ENCODE assay signal across 14 cellular contexts in genomic region chr6:142187209-142187608, GRCh38. TPM values are rescaled to one million over a fixed set of nuclear protein-coding genes. Genes with fewer than 3 reads are reported as not detected.
DNase-seq lines count a peak whose midpoint lies in the region; ATAC-seq and TF ChIP-seq lines count a peak whose summit lies in the region.
"Had no signal": no experiment of that assay in that cellular context is flagged by ENCODE, and none has a peak within 500 bp of the region (broad histone marks: within the 10 kb centered on the region; RNA-seq: fewer than 3 reads in every experiment).

No MANE protein-coding gene starts in this region.

- peaks cover 24% of the 10 kb centered on the region for H3K36me3 ChIP-seq in CD4-positive, CD25-positive, alpha-beta regulatory T cell (ENCODE audit: control insufficient read depth, insufficient read depth, low read length)
- H3K36me3 ChIP-seq in MG63, result peaks cover 19% of the 10 kb centered on the region
- no peaks in the 10 kb centered on the region for H3K36me3 ChIP-seq in adrenal gland (replicated peaks in 1 of 2)

- no peaks in the 10 kb centered on the region for H3K9me3 Mint-ChIP-seq in CD4-positive, CD25-positive, alpha-beta regulatory T cell
- H3K9me3 Mint-ChIP-seq: activated naive CD8-positive, alpha-beta T cell treated with anti-CD3 and anti-CD28 coated beads for 36 hours; HFFc6 had no signal

- H3K27ac ChIP-seq in CD4-positive, CD25-positive, alpha-beta regulatory T cell (ENCODE audit: insufficient read depth, low read length, poor library complexity, severe bottlenecking), result no peak overlapping the region
- H3K27ac ChIP-seq in adrenal gland (no peak overlapping the region), right cardiac atrium (ENCODE audit: low read length) (no peak overlapping the region)
- H3K27ac ChIP-seq: gastrocnemius medialis, PC-9 had no signal

- TF ChIP-seq POLR2A in adrenal gland (IDR thresholded peaks at IDR 0.05), result no peak

- no peak overlapping the region for H3K4me3 ChIP-seq in CD4-positive, CD25-positive, alpha-beta regulatory T cell (ENCODE audit: low read depth, low read length)
- H3K4me3 ChIP-seq in MG63, result no peak overlapping the region
- no peak overlapping the region for H3K4me3 ChIP-seq in adrenal gland
- no peak overlapping the region for H3K4me3 ChIP-seq in right cardiac atrium (ENCODE audit: low read length)
- H3K4me3 ChIP-seq: gastrocnemius medialis, PC-9 had no signal

- no peak overlapping the region for H3K4me3 Mint-ChIP-seq in CD4-positive, CD25-positive, alpha-beta regulatory T cell
- H3K4me3 Mint-ChIP-seq: activated naive CD8-positive, alpha-beta T cell treated with anti-CD3 and anti-CD28 coated beads for 36 hours; HFFc6 had no signal

- DNase-seq in CD4-positive, CD25-positive, alpha-beta regulatory T cell, result no peak
- DNase-seq in MG63, result peak; percentile 12
- peak; percentile 55 to 88 (median 70) for DNase-seq in adrenal gland
- peak; percentile 51 to 74 (median 63) for DNase-seq in right cardiac atrium
- DNase-seq in ecto neural progenitor cell (ENCODE audit: low spot score), result no peak
- no peak for DNase-seq in stimulated activated naive CD4-positive, alpha-beta T cell treated with Interleukin-2 at 50 U/mL for 16 hours (lab: John Stamatoyannopoulos, UW)
- DNase-seq: activated naive CD8-positive, alpha-beta T cell treated with anti-CD3 and anti-CD28 coated beads for 36 hours; Caco-2; HFFc6; PC-9 had no signal

- H3K4me1 ChIP-seq in CD4-positive, CD25-positive, alpha-beta regulatory T cell (ENCODE audit: control insufficient read depth, insufficient read depth, low read length, poor library complexity, severe bottlenecking), result no peaks in the 10 kb centered on the region
- H3K4me1 ChIP-seq in adrenal gland (replicated peaks in 1 of 2) (peaks cover 7 to 18% of the 10 kb centered on the region in 2 donors), right cardiac atrium (ENCODE audit: control insufficient read depth, insufficient read depth, low read length) (peaks cover 4% of the 10 kb centered on the region)
- H3K4me1 ChIP-seq: Caco-2 had no signal

- no peaks in the 10 kb centered on the region for H3K27me3 ChIP-seq in CD4-positive, CD25-positive, alpha-beta regulatory T cell (ENCODE audit: control insufficient read depth, insufficient read depth, low read length)
- no peaks in the 10 kb centered on the region for H3K27me3 ChIP-seq in MG63
- no peaks in the 10 kb centered on the region for H3K27me3 ChIP-seq in adrenal gland
- H3K27me3 ChIP-seq in right cardiac atrium (ENCODE audit: control insufficient read depth, insufficient read depth), result no peaks in the 10 kb centered on the region
- H3K27me3 ChIP-seq: gastrocnemius medialis had no signal

- peaks cover 19 to 32% (median 23%) of the 10 kb centered on the region in 4 donors for H3K4me1 Mint-ChIP-seq in CD4-positive, CD25-positive, alpha-beta regulatory T cell

- no peak for ATAC-seq in CD4-positive, CD25-positive, alpha-beta regulatory T cell (ENCODE audit: low read depth in 2 of 2)
- ATAC-seq in right cardiac atrium (peak; percentile 41 to 82), HG02571 (IDR thresholded peaks at IDR 0.05; ENCODE audit: unreplicated experiment) (no peak), GM19328 (IDR thresholded peaks at IDR 0.05; ENCODE audit: unreplicated experiment) (no peak)
- ATAC-seq: gastrocnemius medialis had no signal

- WGBS in adrenal gland, 4 donors, result 18 to 33% (median 22%) methylated on average over 1 of the region's 1 CpG
- 21% methylated on average over 1 of the region's 1 CpG for WGBS in right cardiac atrium

- intact Hi-C loops in adrenal gland (cut with DNase I) (no loop called here), right cardiac atrium (cut with DNase I) (no loop called here)

- peak overlapping the region in 2 of 3 donors; percentile 15 to 20 for H3K27ac Mint-ChIP-seq in CD4-positive, CD25-positive, alpha-beta regulatory T cell
- H3K27ac Mint-ChIP-seq: activated naive CD8-positive, alpha-beta T cell treated with anti-CD3 and anti-CD28 coated beads for 36 hours; HFFc6 had no signal

- H3K27me3 Mint-ChIP-seq in CD4-positive, CD25-positive, alpha-beta regulatory T cell, result no peaks in the 10 kb centered on the region
- H3K27me3 Mint-ChIP-seq: activated naive CD8-positive, alpha-beta T cell treated with anti-CD3 and anti-CD28 coated beads for 36 hours had no signal

- H3K36me3 Mint-ChIP-seq in CD4-positive, CD25-positive, alpha-beta regulatory T cell, result peaks cover 28% of the 10 kb centered on the region

- no peaks in the 10 kb centered on the region for H3K9me3 ChIP-seq in CD4-positive, CD25-positive, alpha-beta regulatory T cell (ENCODE audit: control insufficient read depth in 2 of 2, low read length in 2 of 2)
- no peaks in the 10 kb centered on the region for H3K9me3 ChIP-seq in MG63
- H3K9me3 ChIP-seq in adrenal gland (replicated peaks in 1 of 3), result no peaks in the 10 kb centered on the region
- no peaks in the 10 kb centered on the region for H3K9me3 ChIP-seq in right cardiac atrium (ENCODE audit: control insufficient read depth, low read length)
- H3K9me3 ChIP-seq: Caco-2, gastrocnemius medialis had no signal

- no peak for TF ChIP-seq CTCF in adrenal gland (IDR thresholded peaks at IDR 0.05)

RNA-seq across cellular contexts. Expression of gene VTA1, which starts 40.1 kb away (rescaled TPM):
- total RNA-seq in CD4-positive, CD25-positive, alpha-beta regulatory T cell, result 20.1 TPM
- polyA plus RNA-seq in CD4-positive, CD25-positive, alpha-beta regulatory T cell, result 10 to 100 TPM; 68.6 to 90.0 (median 83.5) TPM
- 119 and 126 TPM in 2 replicates for total RNA-seq in MG63 (2014; rRNA removed; shearing (Covaris generic); ENCODE audit: low replicate concordance)
- total RNA-seq in adrenal gland (10 to 100 TPM; 27.4 to 48.4 (median 33.9) TPM), right cardiac atrium (10 to 100 TPM; 29.6 to 35.2 (median 30.7) TPM)
- polyA plus RNA-seq in adrenal gland (10 to 100 TPM in 2 of 3 donors, 1 to 10 TPM in 1; 9.7 to 73.9 (median 10.5) TPM), right cardiac atrium (22.0 TPM)

RNA-seq across cellular contexts. Expression of gene NMBR, which starts 40.3 kb away (rescaled TPM):
- total RNA-seq in CD4-positive, CD25-positive, alpha-beta regulatory T cell, result not detected
- polyA plus RNA-seq in CD4-positive, CD25-positive, alpha-beta regulatory T cell, result not detected
- total RNA-seq in MG63 (2014; rRNA removed; shearing (Covaris generic); ENCODE audit: low replicate concordance), result not detected in 2 replicates
- total RNA-seq in adrenal gland (under 1 TPM in 1 of 8 donors, not detected in 7; 0.15 TPM), right cardiac atrium (not detected)
- polyA plus RNA-seq in adrenal gland (not detected), right cardiac atrium (not detected)
- total RNA-seq: activated naive CD8-positive, alpha-beta T cell treated with anti-CD3 and anti-CD28 coated beads for 36 hours; Caco-2 had no signal

RNA-seq across cellular contexts. Expression of gene GJE1, which starts 54.5 kb away (rescaled TPM):
- total RNA-seq in CD4-positive, CD25-positive, alpha-beta regulatory T cell, result not detected
- polyA plus RNA-seq in CD4-positive, CD25-positive, alpha-beta regulatory T cell, result not detected
- total RNA-seq in MG63 (2014; rRNA removed; shearing (Covaris generic); ENCODE audit: low replicate concordance), result not detected in 2 replicates
- not detected for total RNA-seq in adrenal gland
- not detected for polyA plus RNA-seq in adrenal gland
- not detected for total RNA-seq in right cardiac atrium
- polyA plus RNA-seq in right cardiac atrium, result not detected
- total RNA-seq: activated naive CD8-positive, alpha-beta T cell treated with anti-CD3 and anti-CD28 coated beads for 36 hours; Caco-2; gastrocnemius medialis; HFFc6; PC-9 had no signal
- polyA plus RNA-seq: thymus had no signal

Comparison
In these comparisons a context has a peak if more than half of its experiments do, and no peak if none do; other contexts are left out.
1. ATAC-seq: peak in right cardiac atrium (2 of 2); none in CD4-positive, CD25-positive, alpha-beta regulatory T cell (0 of 2), HG02571 (single experiment) and GM19328 (single experiment).
2. DNase-seq: peak in MG63 (single experiment), adrenal gland (7 of 7) and right cardiac atrium (3 of 3); none in CD4-positive, CD25-positive, alpha-beta regulatory T cell (0 of 3), ecto neural progenitor cell (single experiment) and stimulated activated naive CD4-positive, alpha-beta T cell treated with Interleukin-2 at 50 U/mL for 16 hours (single experiment).